ENCODE assay signal across 23 cellular contexts in genomic region chr6:98458713-98459112, GRCh38.
"Had no signal": no experiment of that assay in that cellular context is flagged by ENCODE, and none has a peak within 500 bp of the region (broad histone marks: within the 10 kb centered on the region; RNA-seq: fewer than 3 reads in every experiment).

No MANE protein-coding gene starts in this region.

- H3K9me3 ChIP-seq: ascending aorta, esophagus muscularis mucosa, gastroesophageal sphincter, heart right ventricle, lower lobe of right lung, prostate gland, right atrium auricular region, transverse colon had no signal

- H3K27me3 ChIP-seq: ascending aorta, brain microvascular endothelial cell, esophagus muscularis mucosa, gastroesophageal sphincter, right atrium auricular region, transverse colon had no signal

- H3K4me1 ChIP-seq: ascending aorta, esophagus muscularis mucosa, gastroesophageal sphincter, heart right ventricle, lower lobe of right lung, prostate gland, right atrium auricular region, transverse colon had no signal

- FAIRE-seq: colon, keratinocyte, urothelium cell line had no signal

- DNase-seq: activated CD4-positive, alpha-beta T cell treated with anti-CD3 and anti-CD28 coated beads, Interleukin-2, amount 10 ng/mL, durations not matched to agents 7 days and 5 days; activated CD4-positive, CD25-positive, alpha-beta regulatory T cell treated with anti-CD3 and anti-CD28 coated beads, Interleukin-2, amount 50 U/mL, for 72 hours; activated CD8-positive, alpha-beta T cell treated with anti-CD3 and anti-CD28 coated beads, Interleukin-2, amount 10 ng/mL, durations not matched to agents 7 days and 5 days; activated gamma-delta T cell treated with Interleukin-2 at 50 U/mL for 16 hours; brain microvascular endothelial cell; central memory CD4-positive, alpha-beta T cell; effector memory CD8-positive, alpha-beta T cell; heart right ventricle; lower lobe of right lung; naive thymus-derived CD4-positive, alpha-beta T cell; stimulated activated CD4-positive, alpha-beta T cell treated with anti-CD3 and anti-CD28 coated beads, Interleukin-4, amount 100 ng/mL, for 4 hours; stimulated activated naive CD8-positive, alpha-beta T cell treated with anti-CD3 and anti-CD28 coated beads, Interleukin-15, Interleukin-2, amounts not matched to agents 100 U/mL and 50 U/mL, for 24 hours; T-cell; transverse colon; WERI-Rb-1 had no signal

- H3K4me3 ChIP-seq: ascending aorta, esophagus muscularis mucosa, gastroesophageal sphincter, heart right ventricle, lower lobe of right lung, prostate gland, right atrium auricular region, transverse colon had no signal

- H3K36me3 ChIP-seq: ascending aorta, brain microvascular endothelial cell, esophagus muscularis mucosa, gastroesophageal sphincter, heart right ventricle, lower lobe of right lung, prostate gland, right atrium auricular region, transverse colon, WERI-Rb-1 had no signal

- H3K27ac ChIP-seq: ascending aorta, brain microvascular endothelial cell, esophagus muscularis mucosa, gastroesophageal sphincter, heart right ventricle, lower lobe of right lung, prostate gland, right atrium auricular region, transverse colon, WERI-Rb-1 had no signal
